ENCODE assay signal across 8 cellular contexts in genomic region chr12:1628671-1629337, GRCh38. TPM values are rescaled to one million over a fixed set of nuclear protein-coding genes. Genes with fewer than 3 reads are reported as not detected.
A peak's percentile ranks its signal among the peaks of the same experiment; 100 is the strongest.
DNase-seq lines count a peak whose midpoint lies in the region; ATAC-seq, FAIRE-seq and TF ChIP-seq lines count a peak whose summit lies in the region.

Gene WNT5B, plus strand, starts transcription at chr12:1629231. Its CDS starts 2,124 bp downstream, at chr12:1631355.

- no peaks in the 10 kb centered on the region for H3K9me3 Mint-ChIP-seq in activated T-cell treated with anti-CD3 and anti-CD28 coated beads, Interleukin-2, amount 50 U/mL, for 24 hours
- H3K9me3 Mint-ChIP-seq in memory B cell: no peaks in the 10 kb centered on the region

- TF ChIP-seq CTCF in astrocyte of the cerebellum (IDR thresholded peaks at IDR 0.05; ENCODE audit: low read depth, low read length, missing control alignments): no peak

- DNase-seq in activated T-cell treated with anti-CD3 and anti-CD28 coated beads, Interleukin-2, amount 50 U/mL, for 24 hours: no peak
- no peak for DNase-seq in activated T-cell treated with anti-CD3 and anti-CD28 coated beads for 4 hours
- no peak for DNase-seq in astrocyte of the cerebellum (ENCODE audit: low read depth)
- DNase-seq in memory B cell (ENCODE audit: low spot score in 2 of 2): no peak
- no peak for DNase-seq in H54 (ENCODE audit: insufficient read length, low spot score)
- no peak for DNase-seq in NCI-H187 (lab: John Stamatoyannopoulos, UW)
- no peak for DNase-seq in Kasumi-1 (lab: John Stamatoyannopoulos, UW)

- H3K27ac Mint-ChIP-seq in activated T-cell treated with anti-CD3 and anti-CD28 coated beads, Interleukin-2, amount 50 U/mL, for 24 hours: no peak within 1 kb of the TSS
- no peak within 1 kb of the TSS for H3K27ac Mint-ChIP-seq in memory B cell

- FAIRE-seq in H54 (lab: Jason Lieb, UNC): no peak

- no peak within 1 kb of the TSS for H3K27ac ChIP-seq in thymus (ENCODE audit: low read depth)

- in situ Hi-C loops in astrocyte of the cerebellum (cut with HindIII; ENCODE audit: low sequenced_read_pairs): no loop called here

- no peaks in the 10 kb centered on the region for H3K36me3 ChIP-seq in thymus (ENCODE audit: control insufficient read depth, insufficient read depth)

- H3K4me3 ChIP-seq in astrocyte of the cerebellum (ENCODE audit: low read depth, low read length) (peak within 1 kb of the TSS; percentile 37), thymus (ENCODE audit: low read length) (peak within 1 kb of the TSS; percentile 32)

- no peaks in the 10 kb centered on the region for H3K36me3 Mint-ChIP-seq in activated T-cell treated with anti-CD3 and anti-CD28 coated beads, Interleukin-2, amount 50 U/mL, for 24 hours (ENCODE audit: low read depth)
- H3K36me3 Mint-ChIP-seq in memory B cell: no peaks in the 10 kb centered on the region

- peak within 1 kb of the TSS; percentile 54 for H3K4me3 Mint-ChIP-seq in activated T-cell treated with anti-CD3 and anti-CD28 coated beads, Interleukin-2, amount 50 U/mL, for 24 hours
- H3K4me3 Mint-ChIP-seq in memory B cell: peak within 1 kb of the TSS; percentile 89

- H3K4me1 Mint-ChIP-seq in activated T-cell treated with anti-CD3 and anti-CD28 coated beads, Interleukin-2, amount 50 U/mL, for 24 hours (ENCODE audit: low read depth): peaks cover 19% of the 10 kb centered on the region
- H3K4me1 Mint-ChIP-seq in memory B cell: peaks cover 17% of the 10 kb centered on the region

- no peak for ATAC-seq in memory B cell (ENCODE audit: low read depth)

- TF ChIP-seq POLR2A in H54 (IDR thresholded peaks at IDR 0.05; ENCODE audit: low read depth, low read length): no peak

- 83% methylated on average over 17 of the region's 17 CpGs for WGBS in thymus

- no peaks in the 10 kb centered on the region for H3K4me1 ChIP-seq in thymus (ENCODE audit: control insufficient read depth, insufficient read depth, low read length)

- no peaks in the 10 kb centered on the region for H3K9me3 ChIP-seq in thymus (ENCODE audit: control insufficient read depth)

- peaks cover 43% of the 10 kb centered on the region for H3K27me3 ChIP-seq in thymus (ENCODE audit: control insufficient read depth, insufficient read depth)

- peaks cover 68% of the 10 kb centered on the region for H3K27me3 Mint-ChIP-seq in activated T-cell treated with anti-CD3 and anti-CD28 coated beads, Interleukin-2, amount 50 U/mL, for 24 hours
- peaks cover 21% of the 10 kb centered on the region for H3K27me3 Mint-ChIP-seq in memory B cell

RNA-seq across cellular contexts. Expression of gene WNT5B, which starts in this region (rescaled TPM):
- polyA plus RNA-seq in thymus: 4.1 TPM
